9 cellular contexts compared by ENCODE assay signal in genomic region chr2:14634223-14634884, GRCh38. TPM values are rescaled to one million over a fixed set of nuclear protein-coding genes. Genes with fewer than 3 reads are reported as not detected.
DNase-seq lines count a peak whose midpoint lies in the region; ATAC-seq and TF ChIP-seq lines count a peak whose summit lies in the region.
"Had no signal": no experiment of that assay in that cellular context is flagged by ENCODE, and none has a peak within 500 bp of the region (broad histone marks: within the 10 kb centered on the region; RNA-seq: fewer than 3 reads in every experiment).

No MANE protein-coding gene starts in this region.

- H3K23ac ChIP-seq in mesendoderm (ENCODE audit: low read length) = no peak overlapping the region

- H2BK15ac ChIP-seq in mesendoderm (replicated peaks; ENCODE audit: low read depth) = no peak overlapping the region

- H3K27me3 ChIP-seq in NT2/D1 (ENCODE audit: insufficient read depth, insufficient read length) = peaks cover 65% of the 10 kb centered on the region
- H3K27me3 ChIP-seq in mesendoderm (ENCODE audit: insufficient read depth, low read length, poor library complexity) = peaks cover 16% of the 10 kb centered on the region
- H3K27me3 ChIP-seq in testis = no peaks in the 10 kb centered on the region

- H3K4me3 ChIP-seq in NT2/D1 (ENCODE audit: insufficient read length, low read depth) = peak overlapping the region; percentile 66
- peak overlapping the region; percentile 13 for H3K4me3 ChIP-seq in mesendoderm (ENCODE audit: low read length)
- peak overlapping the region; percentile 52 to 74 for H3K4me3 ChIP-seq in testis

- no peaks in the 10 kb centered on the region for H3K79me1 ChIP-seq in mesendoderm (ENCODE audit: low read length)

- no peaks in the 10 kb centered on the region for H3K79me2 ChIP-seq in mesendoderm (ENCODE audit: control insufficient read depth, insufficient read depth, low read length)

- peak overlapping the region; percentile 82 for H3K9ac ChIP-seq in NT2/D1 (ENCODE audit: insufficient read length, low read depth)
- H3K9ac ChIP-seq in mesendoderm (ENCODE audit: low read length) = peak overlapping the region; percentile 62

- peak; percentile 15 to 63 (median 35) for TF ChIP-seq CTCF in testis (IDR thresholded peaks at IDR 0.05)

- no peak overlapping the region for H2AK5ac ChIP-seq in mesendoderm (ENCODE audit: low read length)

- no peak overlapping the region for H4K5ac ChIP-seq in mesendoderm (ENCODE audit: low read length)

- DNase-seq in GM04503 (ENCODE audit: low read depth) (peak; percentile 21), NT2/D1 (ENCODE audit: low read depth, low spot score) (peak; percentile 77), epithelial cell of prostate (ENCODE audit: low read depth, low spot score) (peak; percentile 57), mesendoderm (peak; percentile 90), testis (peak; percentile 88), activated gamma-delta T cell treated with Interleukin-2 at 50 U/mL for 16 hours (no peak)

- peak overlapping the region; percentile 83 for H3K56ac ChIP-seq in mesendoderm (ENCODE audit: low read length)

- H2BK5ac ChIP-seq in mesendoderm (ENCODE audit: low read length) = no peak overlapping the region

- H3K36me3 ChIP-seq in NT2/D1 (ENCODE audit: insufficient read depth, insufficient read length, low read length) = no peaks in the 10 kb centered on the region
- H3K36me3 ChIP-seq in mesendoderm (ENCODE audit: control insufficient read depth, insufficient read depth, low read length) = no peaks in the 10 kb centered on the region
- H3K36me3 ChIP-seq in testis (ENCODE audit: low read depth, missing control alignments) = no peaks in the 10 kb centered on the region

- H3K4me2 ChIP-seq in mesendoderm (ENCODE audit: low read length) = peak overlapping the region; percentile 85

- ATAC-seq in HG03432 (IDR thresholded peaks at IDR 0.05; ENCODE audit: unreplicated experiment) (peak; percentile 72), GM18858 (IDR thresholded peaks at IDR 0.05; ENCODE audit: unreplicated experiment) (no peak)

- H3K4me1 ChIP-seq in NT2/D1 (ENCODE audit: insufficient read depth, insufficient read length) = peaks cover 5% of the 10 kb centered on the region
- H3K4me1 ChIP-seq in mesendoderm (ENCODE audit: control insufficient read depth, low read depth, low read length) = no peaks in the 10 kb centered on the region
- H3K4me1 ChIP-seq in testis = peaks cover 4% of the 10 kb centered on the region

- H3K4ac ChIP-seq in mesendoderm (ENCODE audit: low read depth, low read length) = no peak overlapping the region

- H3K27ac ChIP-seq in epithelial cell of prostate = peak overlapping the region; percentile 78
- H3K27ac ChIP-seq in mesendoderm (ENCODE audit: low read depth, low read length) = no peak overlapping the region
- peak overlapping the region; percentile 82 to 87 for H3K27ac ChIP-seq in testis

- no peaks in the 10 kb centered on the region for H3K9me3 ChIP-seq in NT2/D1 (ENCODE audit: insufficient read depth, low read length)
- H3K9me3 ChIP-seq in testis = no peaks in the 10 kb centered on the region

- TF ChIP-seq POLR2A in testis (IDR thresholded peaks at IDR 0.05) = no peak

- no CpG with 5 or more reads among the region's 67 CpGs for WGBS in mesendoderm (ENCODE audit: extremely low coverage, insufficient coverage, low lambda C conversion rate)
- WGBS in testis, 2 donors = 0% methylated on average over 25 to 46 of the region's 67 CpGs

- no peak overlapping the region for H2BK120ac ChIP-seq in mesendoderm (ENCODE audit: low read depth, low read length)

- intact Hi-C loops in testis (cut with DNase I; ENCODE audit: low total_unique reads) = no loop called here

- H4K8ac ChIP-seq in mesendoderm (ENCODE audit: low read depth, low read length) = no peak overlapping the region

- no peak overlapping the region for H3K18ac ChIP-seq in mesendoderm (ENCODE audit: low read length)

RNA-seq across cellular contexts. Expression of gene LRATD1, which starts 1.8 kb away (rescaled TPM):
- polyA plus RNA-seq in mesendoderm (2013, experiment 1 of 2) = 0.34 TPM
- 0.46 TPM for polyA plus RNA-seq in mesendoderm (2013, experiment 2 of 2)
- 100 to 1,000 TPM in 1 of 2 donors, 10 to 100 TPM in 1; 94.5 to 133 TPM for total RNA-seq in testis
- polyA plus RNA-seq in testis (ENCODE audit: insufficient read depth, low read depth, low replicate concordance) = 39.4 TPM
- total RNA-seq: T-helper 1 cell treated with Interleukin-12 subunit alpha and Interleukin-12 subunit beta and Interleukin-4 antibody, amounts not matched to agents 30 ng/mL and 1 ng/mL, for 36 hours had no signal

Comparison
In these comparisons a context has a peak if more than half of its experiments do, and no peak if none do; other contexts are left out.
1. H3K4me3 ChIP-seq: peak in every context shown above with its lines; median percentile 66 in NT2/D1; 63 in testis; 13 in mesendoderm.